Comparison of ENCODE assay signal across 19 cellular contexts in genomic region chr17:68657166-68657940, GRCh38. TPM values are rescaled to one million over a fixed set of nuclear protein-coding genes. Genes with fewer than 3 reads are reported as not detected.
"Had no signal": no experiment of that assay in that cellular context is flagged by ENCODE, and none has a peak within 500 bp of the region (broad histone marks: within the 10 kb centered on the region; RNA-seq: fewer than 3 reads in every experiment).

No MANE protein-coding gene starts in this region.

- ATAC-seq: activated T-helper 17 cell treated with anti-CD3 and anti-CD28 coated beads, Interleukin-2, amount 50 U/mL, for 72 hours; left colon; right lobe of liver; SK-N-SH treated with all-trans-retinoic acid at 6 μM for 48 hours; T-helper 17 cell had no signal

- DNase-seq: activated CD4-positive, alpha-beta T cell treated with anti-CD3 and anti-CD28 coated beads, Interleukin-2, amount 10 ng/mL, durations not matched to agents 7 days and 5 days; activated CD4-positive, CD25-positive, alpha-beta regulatory T cell; activated naive CD4-positive, alpha-beta T cell treated with anti-CD3 and anti-CD28 coated beads for 36 hours; activated T-cell treated with anti-CD3 and anti-CD28 coated beads for 4 hours; colonic mucosa; effector CD4-positive, alpha-beta T cell; hippocampal formation; left colon; right lobe of liver; stimulated activated naive CD4-positive, alpha-beta T cell; substantia nigra; T-helper 17 cell; trophoblast cell had no signal

- H3K27me3 ChIP-seq: adrenal gland, colonic mucosa, right lobe of liver had no signal

- H3K27ac ChIP-seq: colonic mucosa, neutrophil, right lobe of liver had no signal

- H3K4me3 ChIP-seq: adrenal gland, colonic mucosa, right lobe of liver had no signal

- H3K36me3 ChIP-seq: adrenal gland, colonic mucosa, neutrophil, right lobe of liver had no signal

- H3K4me1 ChIP-seq: adrenal gland, colonic mucosa had no signal

- H3K9me3 ChIP-seq: adrenal gland, colonic mucosa, neutrophil, right lobe of liver had no signal

RNA-seq across cellular contexts. Expression of gene FAM20A, which starts 56.2 kb away (rescaled TPM):
- total RNA-seq: activated CD4-positive, alpha-beta T cell treated with anti-CD3 and anti-CD28 coated beads, Interleukin-2, amount 10 ng/mL, durations not matched to agents 7 days and 5 days; activated CD8-positive, alpha-beta memory T cell treated with anti-CD3 and anti-CD28 coated beads for 36 hours; activated naive CD4-positive, alpha-beta T cell treated with anti-CD3 and anti-CD28 coated beads for 36 hours; activated T-helper 17 cell treated with anti-CD3 and anti-CD28 coated beads, Interleukin-2, amount 50 U/mL, for 72 hours; glomerular endothelial cell had no signal
